Comparison of ENCODE assay signal across 8 cellular contexts in genomic region chr1:27526569-27527222, GRCh38. TPM values are rescaled to one million over a fixed set of nuclear protein-coding genes. Genes with fewer than 3 reads are reported as not detected.
DNase-seq lines count a peak whose midpoint lies in the region; ATAC-seq and TF ChIP-seq lines count a peak whose summit lies in the region.

No MANE protein-coding gene starts in this region.

- H3K9ac ChIP-seq in colonic mucosa (ENCODE audit: low read depth in 2 of 2, low read length in 2 of 2) (peak overlapping the region; percentile 45 to 88), parathyroid adenoma (no peak overlapping the region)

- H3K4me3 ChIP-seq in colonic mucosa (no peak overlapping the region), parathyroid adenoma (ENCODE audit: low read depth, low read length) (peak overlapping the region; percentile 87)

- DNase-seq in GM10248 (ENCODE audit: extremely low spot score) (peak; percentile 57), NCI-H526 treated with DMSO at 0.1 percent for 48 hours (lab: John Stamatoyannopoulos, UW) (peak; percentile 65), colonic mucosa (no peak), T-helper 9 cell (no peak), occipital lobe (lab: John Stamatoyannopoulos, UW) (no peak)

- POLR2A ChIA-PET in GM10248 (lab: Yijun Ruan, JAX) = interaction anchor here (0.9 kb wide), 1 partner anchor 37 kb away, joined by 3 read pairs; the partner anchor contains the start of gene WASF2

- H3K9me3 ChIP-seq in colonic mucosa (no peaks in the 10 kb centered on the region), parathyroid adenoma (ENCODE audit: control insufficient read depth, low read length) (no peaks in the 10 kb centered on the region)

- no peaks in the 10 kb centered on the region for H3K79me2 ChIP-seq in parathyroid adenoma

- intact Hi-C loops in colonic mucosa (cut with DNase I) = no loop called here

- H3K4me2 ChIP-seq in parathyroid adenoma (ENCODE audit: low read length) = peak overlapping the region; percentile 93

- no peaks in the 10 kb centered on the region for H3K27me3 ChIP-seq in colonic mucosa
- no peaks in the 10 kb centered on the region for H3K27me3 ChIP-seq in parathyroid adenoma (ENCODE audit: control insufficient read depth, insufficient read depth, low read length)

- peak overlapping the region; percentile 76 for H3K27ac ChIP-seq in colonic mucosa
- H3K27ac ChIP-seq in parathyroid adenoma = peak overlapping the region; percentile 91

- H2AFZ ChIP-seq in parathyroid adenoma = no peak overlapping the region

- H3K4me1 ChIP-seq in colonic mucosa (peaks cover 29% of the 10 kb centered on the region), parathyroid adenoma (peaks cover 32% of the 10 kb centered on the region)

- CTCF ChIA-PET in GM10248 (lab: Yijun Ruan, JAX) = interaction anchor here (0.7 to 5.8 kb wide), 8 partner anchors 11 to 230 kb away, joined by 3 to 39 read pairs (median 4); no protein-coding TSS in a partner anchor

- H3K36me3 ChIP-seq in colonic mucosa = no peaks in the 10 kb centered on the region
- H3K36me3 ChIP-seq in parathyroid adenoma (ENCODE audit: control insufficient read depth, insufficient read depth, low read length) = no peaks in the 10 kb centered on the region

- ATAC-seq in GM19463 (IDR thresholded peaks at IDR 0.05; ENCODE audit: unreplicated experiment) (no peak), GM19452 (IDR thresholded peaks at IDR 0.05; ENCODE audit: unreplicated experiment) (no peak)

- no peak for TF ChIP-seq CTCF in GM10248 (IDR thresholded peaks at IDR 0.05; ENCODE audit: control extremely low read depth, extremely low read depth, low read depth, missing control alignments)
- TF ChIP-seq CTCF in colonic mucosa (IDR thresholded peaks at IDR 0.05) = no peak
- TF ChIP-seq CTCF in parathyroid adenoma (IDR thresholded peaks at IDR 0.05) = no peak

RNA-seq across cellular contexts. Expression of gene WASF2, which starts 36.7 kb away (rescaled TPM):
- total RNA-seq in colonic mucosa = 100 to 1,000 TPM; 120 to 168 TPM
- 6.1 TPM for total RNA-seq in occipital lobe

Comparison
In these comparisons a context has a peak if more than half of its experiments do, and no peak if none do; other contexts are left out.
1. DNase-seq: peak in GM10248 (single experiment) and NCI-H526 treated with DMSO at 0.1 percent for 48 hours (single experiment); none in colonic mucosa (single experiment), T-helper 9 cell (single experiment) and occipital lobe (single experiment).
2. RNA of gene WASF2, which starts 36.7 kb away (total RNA-seq): 120 to 168 TPM in colonic mucosa; 6.1 TPM in occipital lobe (single experiment); every median in the first group is over 10 times any median in the second.